1 cellular context compared by ENCODE assay signal in genomic region chr1:19596719-19597462, GRCh38.
TF ChIP-seq lines count a peak whose summit lies in the region.

No MANE protein-coding gene starts in this region.

TF ChIP-seq in HepG2, 621 proteins besides CTCF, POLR2A, EP300 and RAD21 (continued from another document and continues in another):
- TF ChIP-seq SNAPC4 (CRISPR knock-in tag; IDR thresholded peaks at IDR 0.05) (no peak), NFYB (CRISPR knock-in tag; IDR thresholded peaks at IDR 0.05) (0 out of 2 replicates have a peak, but pooled peaks have one; percentile 26), ZNF747 (CRISPR knock-in tag; IDR thresholded peaks at IDR 0.05; ENCODE audit: borderline replicate concordance) (0 out of 2 replicates have a peak, but pooled peaks have one; percentile 48), ZNF138 (CRISPR knock-in tag; IDR thresholded peaks at IDR 0.05; ENCODE audit: low read depth) (no peak), ZNF639 (CRISPR knock-in tag; conservative IDR thresholded peaks at IDR 0.05) (no peak; the same call in 1 of the 2 replicates), ADNP (CRISPR knock-in tag; IDR thresholded peaks at IDR 0.05) (no peak), ZBTB44 (CRISPR knock-in tag; IDR thresholded peaks at IDR 0.05) (no peak), TRAFD1 (CRISPR knock-in tag; IDR thresholded peaks at IDR 0.05; ENCODE audit: borderline replicate concordance) (no peak), NCOA2 (CRISPR knock-in tag; IDR thresholded peaks at IDR 0.05) (no peak; the same call in 1 of the 2 replicates), MBNL3 (CRISPR knock-in tag; conservative IDR thresholded peaks at IDR 0.05) (no peak), HOXA5 (CRISPR knock-in tag; IDR thresholded peaks at IDR 0.05) (no peak), NR2C2 (CRISPR knock-in tag; IDR thresholded peaks at IDR 0.05; ENCODE audit: borderline replicate concordance) (peak; percentile 96), MEF2D (CRISPR knock-in tag; IDR thresholded peaks at IDR 0.05) (no peak; the same call in 1 of the 2 replicates), AGO1 (IDR thresholded peaks at IDR 0.05; ENCODE audit: low read depth, low read length, poor library complexity, severe bottlenecking) (no peak), ZSCAN31 (CRISPR knock-in tag; IDR thresholded peaks at IDR 0.05; ENCODE audit: low read depth) (peak; percentile 33; the same call in 1 of the 2 replicates), PAX8 (CRISPR knock-in tag; IDR thresholded peaks at IDR 0.05; ENCODE audit: borderline replicate concordance) (0 out of 2 replicates have a peak, but pooled peaks have one; percentile 78), ZNF569 (CRISPR knock-in tag; IDR thresholded peaks at IDR 0.05; ENCODE audit: borderline replicate concordance) (no peak), ZKSCAN8 (CRISPR knock-in tag; IDR thresholded peaks at IDR 0.05; ENCODE audit: borderline replicate concordance) (no peak; the same call in 1 of the 2 replicates), MXD4 (CRISPR knock-in tag; IDR thresholded peaks at IDR 0.05) (peak; percentile 17; the same call in 1 of the 2 replicates), ZNF101 (CRISPR knock-in tag; IDR thresholded peaks at IDR 0.05; ENCODE audit: borderline replicate concordance, low read depth) (no peak), NONO (IDR thresholded peaks at IDR 0.05) (no peak), NONO (CRISPR knock-in tag; conservative IDR thresholded peaks at IDR 0.05) (peak; percentile 17; the same call in 1 of the 2 replicates), ZXDC (CRISPR knock-in tag; IDR thresholded peaks at IDR 0.05) (no peak), ZFX (CRISPR knock-in tag; IDR thresholded peaks at IDR 0.05; ENCODE audit: low read depth) (peak; percentile 94; the same call in 1 of the 2 replicates), ZNF580 (CRISPR knock-in tag; IDR thresholded peaks at IDR 0.05; ENCODE audit: borderline replicate concordance, low read depth) (no peak), PHF20 (CRISPR knock-in tag; IDR thresholded peaks at IDR 0.05) (peak; percentile 75), ZBTB7B (CRISPR knock-in tag; IDR thresholded peaks at IDR 0.05) (no peak; the same call in 1 of the 2 replicates), ZBTB20 (CRISPR knock-in tag; IDR thresholded peaks at IDR 0.05; ENCODE audit: borderline replicate concordance, low read depth) (no peak), ZFP41 (CRISPR knock-in tag; IDR thresholded peaks at IDR 0.05; ENCODE audit: borderline replicate concordance) (no peak), ZNF607 (CRISPR knock-in tag; IDR thresholded peaks at IDR 0.05; ENCODE audit: borderline replicate concordance) (no peak), RXRA (CRISPR knock-in tag; IDR thresholded peaks at IDR 0.05) (peak; percentile 65; the same call in 1 of the 2 replicates), XBP1 (CRISPR knock-in tag; IDR thresholded peaks at IDR 0.05) (no peak), ZNF292 (CRISPR knock-in tag; IDR thresholded peaks at IDR 0.05; ENCODE audit: borderline replicate concordance, low read depth) (no peak), LBX2 (CRISPR knock-in tag; IDR thresholded peaks at IDR 0.05; ENCODE audit: borderline replicate concordance) (no peak; the same call in 1 of the 2 replicates), ONECUT2 (CRISPR knock-in tag; IDR thresholded peaks at IDR 0.05) (no peak), ZNF7 (CRISPR knock-in tag; IDR thresholded peaks at IDR 0.05) (no peak), ARID4A (CRISPR knock-in tag; IDR thresholded peaks at IDR 0.05; ENCODE audit: borderline replicate concordance) (peak; percentile 91), ZNF343 (CRISPR knock-in tag; IDR thresholded peaks at IDR 0.05) (no peak), ZNF574 (CRISPR knock-in tag; IDR thresholded peaks at IDR 0.05) (peak; percentile 48; the same call in 1 of the 2 replicates)
